ENCODE assay signal across 1 cellular context in genomic region chr2:19990416-19990728, GRCh38.
TF ChIP-seq lines count a peak whose summit lies in the region.

No MANE protein-coding gene starts in this region.

TF ChIP-seq in K562, 482 proteins besides CTCF, POLR2A, EP300 and RAD21 (continues in another document):
- TF ChIP-seq ZBTB33 (CRISPR knock-in tag; IDR thresholded peaks at IDR 0.05) = peak; percentile 53; the same call in 1 of the 2 replicates
- no peak for TF ChIP-seq POLR2G (IDR thresholded peaks at IDR 0.05; ENCODE audit: low read depth, low read length)
- no peak for TF ChIP-seq MTA2 (IDR thresholded peaks at IDR 0.05; ENCODE audit: low read depth)
- no peak for TF ChIP-seq ZKSCAN8 (CRISPR knock-in tag; IDR thresholded peaks at IDR 0.05)
- TF ChIP-seq ARID2 (IDR thresholded peaks at IDR 0.05) = no peak
- no peak for TF ChIP-seq TOE1 (IDR thresholded peaks at IDR 0.05; ENCODE audit: borderline replicate concordance)
- TF ChIP-seq TOE1 (CRISPR knock-in tag; IDR thresholded peaks at IDR 0.05; ENCODE audit: borderline replicate concordance, low read depth) = no peak
- TF ChIP-seq ZEB2 (IDR thresholded peaks at IDR 0.05) = no peak
- no peak for TF ChIP-seq CHD1 (IDR thresholded peaks at IDR 0.05; ENCODE audit: low read length)
- TF ChIP-seq ZNF23 (CRISPR knock-in tag; IDR thresholded peaks at IDR 0.05) = no peak
- TF ChIP-seq ZBTB26 (CRISPR knock-in tag; IDR thresholded peaks at IDR 0.05) = no peak
- TF ChIP-seq ZNF239 (CRISPR knock-in tag; IDR thresholded peaks at IDR 0.05) = no peak
- no peak for TF ChIP-seq HSF4 (CRISPR knock-in tag; IDR thresholded peaks at IDR 0.05; ENCODE audit: borderline replicate concordance)
- no peak for TF ChIP-seq GTF3C2 (IDR thresholded peaks at IDR 0.05; ENCODE audit: borderline replicate concordance, extremely low read depth, insufficient read length)
- TF ChIP-seq KLF6 (CRISPR knock-in tag; IDR thresholded peaks at IDR 0.05; ENCODE audit: borderline replicate concordance) = no peak
- 0 out of 2 replicates have a peak, but pooled peaks have one; percentile 60 for TF ChIP-seq THRAP3 (IDR thresholded peaks at IDR 0.05; ENCODE audit: borderline replicate concordance)
- no peak for TF ChIP-seq BCLAF1 (IDR thresholded peaks at IDR 0.05; ENCODE audit: borderline replicate concordance in 1 of 2, control insufficient read depth in 1 of 2, low read depth in 2 of 2, low read length in 1 of 2)
- TF ChIP-seq MYBL2 (IDR thresholded peaks at IDR 0.05; ENCODE audit: low read depth) = no peak
- no peak for TF ChIP-seq MYBL2 (CRISPR knock-in tag; IDR thresholded peaks at IDR 0.05; ENCODE audit: borderline replicate concordance)
- TF ChIP-seq CBX3 (IDR thresholded peaks at IDR 0.05; ENCODE audit: borderline replicate concordance in 1 of 2, low read length in 2 of 2) = no peak
- no peak for TF ChIP-seq ZBTB2 (IDR thresholded peaks at IDR 0.05)
- no peak for TF ChIP-seq ILK (tag; IDR thresholded peaks at IDR 0.05; ENCODE audit: borderline replicate concordance, low read depth)
- TF ChIP-seq ZNF79 (CRISPR knock-in tag; IDR thresholded peaks at IDR 0.05; ENCODE audit: low read depth) = no peak
- peak in 1 of 2 experiments; percentile 49; a peak in 2 of 4 replicates for TF ChIP-seq NRF1 (conservative IDR thresholded peaks at IDR 0.05 in 1 of 2, IDR thresholded peaks at IDR 0.05 in 1 of 2)
- TF ChIP-seq ZNF785 (CRISPR knock-in tag; IDR thresholded peaks at IDR 0.05) = no peak
- no peak for TF ChIP-seq HNRNPL (IDR thresholded peaks at IDR 0.05; ENCODE audit: low read depth, low read length)
- TF ChIP-seq ADNP (tag; IDR thresholded peaks at IDR 0.05) = no peak
- TF ChIP-seq RREB1 (CRISPR knock-in tag; IDR thresholded peaks at IDR 0.05) = no peak
- peak; percentile 66; the same call in 1 of the 2 replicates for TF ChIP-seq CHAMP1 (IDR thresholded peaks at IDR 0.05)
- no peak for TF ChIP-seq TRIM25 (IDR thresholded peaks at IDR 0.05; ENCODE audit: borderline replicate concordance)
- TF ChIP-seq E2F1 (CRISPR knock-in tag; IDR thresholded peaks at IDR 0.05) = no peak
- TF ChIP-seq MCM3 (IDR thresholded peaks at IDR 0.05) = no peak
- no peak for TF ChIP-seq CXXC5 (CRISPR knock-in tag; IDR thresholded peaks at IDR 0.05)
- no peak for TF ChIP-seq SMAD4 (CRISPR knock-in tag; conservative IDR thresholded peaks at IDR 0.05)
